In the genomic region with DNA sequence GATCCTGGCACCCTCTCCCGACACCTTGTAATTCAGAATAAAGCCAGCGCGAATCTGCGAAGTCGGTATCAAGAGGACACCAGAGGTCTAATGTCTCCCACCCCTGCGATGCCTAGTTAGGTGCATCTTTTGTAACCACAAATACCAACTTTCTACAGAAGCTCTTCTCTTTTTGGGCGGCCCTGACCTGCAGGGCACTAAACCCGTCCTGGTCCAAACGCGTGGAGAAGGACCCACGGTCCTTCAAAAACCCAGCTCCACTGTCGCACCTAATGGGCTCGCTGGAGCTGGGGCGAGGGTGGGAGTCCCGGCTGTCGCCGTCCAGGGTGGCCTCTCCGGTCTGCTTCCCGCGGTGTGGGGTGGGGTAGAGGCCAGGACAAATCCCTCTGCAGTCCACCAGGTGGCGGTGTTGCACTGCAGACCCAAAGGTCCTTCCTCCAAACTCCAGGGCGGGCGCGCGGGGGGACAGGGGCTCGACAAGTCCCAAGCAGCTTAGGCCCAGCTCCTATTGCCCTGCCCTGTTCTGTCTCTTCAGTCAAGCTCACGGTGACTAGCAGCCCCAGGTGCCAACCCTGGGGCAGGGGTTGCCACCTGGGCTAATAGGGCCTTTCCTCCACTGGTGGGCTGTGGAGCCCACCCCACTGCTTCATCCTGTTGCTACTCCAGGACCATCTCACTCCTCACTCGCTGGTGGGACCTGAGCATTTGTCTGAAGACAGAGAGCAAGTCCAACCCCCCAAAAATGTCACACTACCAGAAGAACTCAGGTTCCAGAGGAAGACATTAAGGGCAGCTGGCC, we compare ENCODE assay signal across 9 cellular contexts. TPM values are rescaled to one million over a fixed set of nuclear protein-coding genes. Genes with fewer than 3 reads are reported as not detected.
DNase-seq lines count a peak whose midpoint lies in the region; ATAC-seq lines count a peak whose summit lies in the region.
"Had no signal": no experiment of that assay in that cellular context is flagged by ENCODE, and none has a peak within 500 bp of the region (broad histone marks: within the 10 kb centered on the region; RNA-seq: fewer than 3 reads in every experiment).

No MANE protein-coding gene starts in this region.

- POLR2A ChIA-PET in activated CD8-positive, alpha-beta T cell treated with anti-CD3 and anti-CD28 coated beads, Interleukin-2, amount 10 ng/mL, durations not matched to agents 7 days and 5 days (lab: Charles Lee) = interaction anchor here (1.0 kb wide), 2 partner anchors 157 to 243 kb away, joined by 3 read pairs; no protein-coding TSS in a partner anchor

- no peaks in the 10 kb centered on the region for H3K9me3 Mint-ChIP-seq in activated CD8-positive, alpha-beta T cell treated with anti-CD3 and anti-CD28 coated beads, Interleukin-2, amount 10 ng/mL, durations not matched to agents 7 days and 5 days (ENCODE audit: insufficient read depth)

- no peak overlapping the region for H3K27ac ChIP-seq in effector memory CD4-positive, alpha-beta T cell (ENCODE audit: insufficient read depth, low read length, poor library complexity, severe bottlenecking)

- H3K27ac Mint-ChIP-seq in activated CD8-positive, alpha-beta T cell treated with anti-CD3 and anti-CD28 coated beads, Interleukin-2, amount 10 ng/mL, durations not matched to agents 7 days and 5 days = no peak overlapping the region

- peak; percentile 46 for ATAC-seq in HG02798 (IDR thresholded peaks at IDR 0.05; ENCODE audit: poor library complexity, unreplicated experiment)
- ATAC-seq in activated CD8-positive, alpha-beta T cell treated with anti-CD3 and anti-CD28 coated beads, Interleukin-2, amount 10 ng/mL, durations not matched to agents 7 days and 5 days = peak; percentile 64
- no peak for ATAC-seq in GM19324 (IDR thresholded peaks at IDR 0.05; ENCODE audit: low FRiP score, unreplicated experiment)

- DNase-seq in COLO668 (lab: John Stamatoyannopoulos, UW; ENCODE audit: unreplicated experiment) = peak; percentile 94
- DNase-seq in NCI-H748 treated with DMSO at 0.1 percent for 48 hours (lab: John Stamatoyannopoulos, UW) = peak; percentile 26
- DNase-seq in activated CD8-positive, alpha-beta T cell treated with anti-CD3 and anti-CD28 coated beads, Interleukin-2, amount 10 ng/mL, durations not matched to agents 7 days and 5 days = peak; percentile 85
- peak; percentile 54 to 72 (median 66) for DNase-seq in effector memory CD4-positive, alpha-beta T cell
- DNase-seq in medulla oblongata (ENCODE audit: extremely low spot score) = peak; percentile 77
- DNase-seq in stimulated activated CD8-positive, alpha-beta memory T cell treated with anti-CD3 and anti-CD28 coated beads, Interleukin-15, amount 100 ng/mL, for 1 hour (ENCODE audit: low read depth) = peak; percentile 72

- no peaks in the 10 kb centered on the region for H3K9me3 ChIP-seq in effector memory CD4-positive, alpha-beta T cell (ENCODE audit: control insufficient read depth, low read length)

- no peaks in the 10 kb centered on the region for H3K36me3 ChIP-seq in effector memory CD4-positive, alpha-beta T cell (ENCODE audit: control insufficient read depth, insufficient read depth, low read length)

- H3K4me1 Mint-ChIP-seq in activated CD8-positive, alpha-beta T cell treated with anti-CD3 and anti-CD28 coated beads, Interleukin-2, amount 10 ng/mL, durations not matched to agents 7 days and 5 days (ENCODE audit: low read depth) = peaks cover 11% of the 10 kb centered on the region

- peak overlapping the region; percentile 57 for H3K4me3 Mint-ChIP-seq in activated CD8-positive, alpha-beta T cell treated with anti-CD3 and anti-CD28 coated beads, Interleukin-2, amount 10 ng/mL, durations not matched to agents 7 days and 5 days

- CTCF ChIA-PET in activated CD8-positive, alpha-beta T cell treated with anti-CD3 and anti-CD28 coated beads, Interleukin-2, amount 10 ng/mL, durations not matched to agents 7 days and 5 days (lab: Charles Lee) = interaction anchor here (0.6 to 5.1 kb wide), 53 partner anchors 9 to 306 kb away, joined by 3 to 73 read pairs (median 4); a partner anchor contains a TSS

- peaks cover 30% of the 10 kb centered on the region for H3K4me1 ChIP-seq in effector memory CD4-positive, alpha-beta T cell (ENCODE audit: control insufficient read depth, insufficient read depth, low read length, poor library complexity, severe bottlenecking)

- H3K36me3 Mint-ChIP-seq in activated CD8-positive, alpha-beta T cell treated with anti-CD3 and anti-CD28 coated beads, Interleukin-2, amount 10 ng/mL, durations not matched to agents 7 days and 5 days (ENCODE audit: low read depth) = no peaks in the 10 kb centered on the region

- H3K4me3 ChIP-seq in effector memory CD4-positive, alpha-beta T cell (ENCODE audit: insufficient read depth, low read depth, low read length, poor library complexity, severe bottlenecking) = no peak overlapping the region

- peaks cover 72% of the 10 kb centered on the region for H3K27me3 ChIP-seq in effector memory CD4-positive, alpha-beta T cell (replicated peaks; ENCODE audit: control insufficient read depth, insufficient read depth, low read length, poor library complexity, severe bottlenecking)

- peaks cover 58% of the 10 kb centered on the region for H3K27me3 Mint-ChIP-seq in activated CD8-positive, alpha-beta T cell treated with anti-CD3 and anti-CD28 coated beads, Interleukin-2, amount 10 ng/mL, durations not matched to agents 7 days and 5 days (ENCODE audit: low read depth)

RNA-seq across cellular contexts. Expression of a gene that starts 2.7 kb away (rescaled TPM):
- not detected for total RNA-seq in activated CD8-positive, alpha-beta T cell treated with anti-CD3 and anti-CD28 coated beads, Interleukin-2, amount 10 ng/mL, durations not matched to agents 7 days and 5 days
- total RNA-seq: T-helper 2 cell treated with Interferon-gamma antibody and Interleukin-4, amounts not matched to agents 100 ng/mL and 5 ng/mL, for 36 hours had no signal

RNA-seq across cellular contexts. Expression of a gene that starts 10.9 kb away (rescaled TPM):
- 10 to 100 TPM; 67.9 to 68.7 TPM for total RNA-seq in activated CD8-positive, alpha-beta T cell treated with anti-CD3 and anti-CD28 coated beads, Interleukin-2, amount 10 ng/mL, durations not matched to agents 7 days and 5 days

RNA-seq across cellular contexts. Expression of a gene that starts 14.2 kb away (rescaled TPM):
- 1 to 10 TPM in 1 of 2 experiments, under 1 TPM in 1; 0.99 to 1.0 TPM for total RNA-seq in activated CD8-positive, alpha-beta T cell treated with anti-CD3 and anti-CD28 coated beads, Interleukin-2, amount 10 ng/mL, durations not matched to agents 7 days and 5 days

RNA-seq across cellular contexts. Expression of a gene that starts 40.8 kb away (rescaled TPM):
- total RNA-seq in activated CD8-positive, alpha-beta T cell treated with anti-CD3 and anti-CD28 coated beads, Interleukin-2, amount 10 ng/mL, durations not matched to agents 7 days and 5 days = 1 to 10 TPM; 1.6 to 2.0 TPM

RNA-seq across cellular contexts. Expression of a gene that starts 47.3 kb away (rescaled TPM):
- total RNA-seq in activated CD8-positive, alpha-beta T cell treated with anti-CD3 and anti-CD28 coated beads, Interleukin-2, amount 10 ng/mL, durations not matched to agents 7 days and 5 days = 100 to 1,000 TPM; 304 to 325 TPM

Comparison
In these comparisons a context has a peak if more than half of its experiments do, and no peak if none do; other contexts are left out.
1. DNase-seq: peak in every context shown above with its lines; median percentile 94 in COLO668; 85 in activated CD8-positive, alpha-beta T cell treated with anti-CD3 and anti-CD28 coated beads, Interleukin-2, amount 10 ng/mL, durations not matched to agents 7 days and 5 days; 77 in medulla oblongata; 72 in stimulated activated CD8-positive, alpha-beta memory T cell treated with anti-CD3 and anti-CD28 coated beads, Interleukin-15, amount 100 ng/mL, for 1 hour; 66 in effector memory CD4-positive, alpha-beta T cell; 26 in NCI-H748 treated with DMSO at 0.1 percent for 48 hours.